In genomic region chr4:99574530-99575314, GRCh38 we compare ENCODE assay signal across 10 cellular contexts. TPM values are rescaled to one million over a fixed set of nuclear protein-coding genes. Genes with fewer than 3 reads are reported as not detected.
DNase-seq lines count a peak whose midpoint lies in the region; ATAC-seq and TF ChIP-seq lines count a peak whose summit lies in the region.
"Had no signal": no experiment of that assay in that cellular context is flagged by ENCODE, and none has a peak within 500 bp of the region (broad histone marks: within the 10 kb centered on the region; RNA-seq: fewer than 3 reads in every experiment).

TSS of gene MTTP (plus strand) at chr4:99574824. CDS start at chr4:99574910, 86 bp downstream.

- peak within 1 kb of the TSS; percentile 40; the same call in 1 of the 2 replicates for H2AFZ ChIP-seq in PC-9

- no peak within 1 kb of the TSS for H3K4me2 ChIP-seq in PC-9

- H3K9me3 ChIP-seq in PC-9 (ENCODE audit: insufficient read depth, low read depth) (no peaks in the 10 kb centered on the region), skeletal muscle tissue (ENCODE audit: control insufficient read depth in 3 of 3, low read length in 3 of 3) (no peaks in the 10 kb centered on the region), tibial nerve (no peaks in the 10 kb centered on the region), T-helper 17 cell (ENCODE audit: control insufficient read depth, low read length, poor library complexity, severe bottlenecking) (no peaks in the 10 kb centered on the region)

- H3K79me2 ChIP-seq in PC-9 (ENCODE audit: low read depth), result no peaks in the 10 kb centered on the region

- H3K27ac Mint-ChIP-seq in T-helper 17 cell, result no peak within 1 kb of the TSS
- H3K27ac Mint-ChIP-seq: activated CD4-positive, alpha-beta memory T cell treated with anti-CD3 and anti-CD28 coated beads, Interleukin-2, amount 10 ng/mL, durations not matched to agents 7 days and 5 days had no signal

- H3K4me3 Mint-ChIP-seq in T-helper 17 cell, result no peak within 1 kb of the TSS
- H3K4me3 Mint-ChIP-seq: activated CD4-positive, alpha-beta memory T cell treated with anti-CD3 and anti-CD28 coated beads, Interleukin-2, amount 10 ng/mL, durations not matched to agents 7 days and 5 days had no signal

- TF ChIP-seq CTCF in PC-9 (conservative IDR thresholded peaks at IDR 0.05) (no peak), tibial nerve (IDR thresholded peaks at IDR 0.05) (no peak), omental fat pad (IDR thresholded peaks at IDR 0.05) (no peak)

- H3F3A ChIP-seq in PC-9 (ENCODE audit: insufficient read depth, low read depth), result no peaks in the 10 kb centered on the region

- DNase-seq in PC-9 (no peak), tibial nerve (ENCODE audit: low spot score in 2 of 2) (no peak), cardiac septum (ENCODE audit: low spot score) (no peak), T-helper 17 cell (no peak), omental fat pad (ENCODE audit: low spot score) (no peak)
- DNase-seq: activated CD4-positive, alpha-beta memory T cell treated with anti-CD3 and anti-CD28 coated beads, Interleukin-2, amount 10 ng/mL, durations not matched to agents 7 days and 5 days; effector CD4-positive, alpha-beta T cell had no signal

- intact Hi-C loops in PC-9 (cut with micrococcal nuclease; ENCODE audit: unreplicated experiment) (no loop called here), cardiac septum (cut with DNase I) (no loop called here)

- no peaks in the 10 kb centered on the region for H3K4me1 ChIP-seq in PC-9 (replicated peaks; ENCODE audit: insufficient read depth)
- no peaks in the 10 kb centered on the region for H3K4me1 ChIP-seq in skeletal muscle tissue (ENCODE audit: control insufficient read depth in 3 of 3, insufficient read depth in 3 of 3, low read length in 3 of 3)
- no peaks in the 10 kb centered on the region for H3K4me1 ChIP-seq in tibial nerve

- POLR2A ChIA-PET in PC-9 (lab: Charles Lee; ENCODE audit: unreplicated experiment), result no interaction called here

- peaks cover 62% of the 10 kb centered on the region for H3K27me3 Mint-ChIP-seq in T-helper 17 cell

- H3K36me3 Mint-ChIP-seq in T-helper 17 cell (ENCODE audit: low read depth), result peaks cover 8% of the 10 kb centered on the region

- no TSS peak for BruUV-seq in PC-9 (replicated peaks; lab: Mats Ljungman, UMichigan)

- CTCF ChIA-PET in PC-9 (lab: Charles Lee), result no interaction called here

- no peaks in the 10 kb centered on the region for H3K9me2 ChIP-seq in PC-9 (ENCODE audit: insufficient read depth)

- peak within 1 kb of the TSS in 1 of 3 donors; percentile 12 for H3K9ac ChIP-seq in skeletal muscle tissue (ENCODE audit: low read depth in 1 of 3, low read length in 3 of 3)

- H3K27ac ChIP-seq in PC-9 (no peak within 1 kb of the TSS), skeletal muscle tissue (ENCODE audit: low read depth, low read length) (peak within 1 kb of the TSS; percentile 26), tibial nerve (no peak within 1 kb of the TSS)

- H3K4me3 ChIP-seq in PC-9 (no peak within 1 kb of the TSS), skeletal muscle tissue (ENCODE audit: low read length in 3 of 3) (no peak within 1 kb of the TSS), tibial nerve (no peak within 1 kb of the TSS)

- H3K4me1 Mint-ChIP-seq in T-helper 17 cell, result peaks cover 3% of the 10 kb centered on the region
- H3K4me1 Mint-ChIP-seq: activated CD4-positive, alpha-beta memory T cell treated with anti-CD3 and anti-CD28 coated beads, Interleukin-2, amount 10 ng/mL, durations not matched to agents 7 days and 5 days had no signal

- no peak for TF ChIP-seq POLR2A in tibial nerve (IDR thresholded peaks at IDR 0.05)

- H3K36me3 ChIP-seq in PC-9 (ENCODE audit: low read depth), result no peaks in the 10 kb centered on the region
- H3K36me3 ChIP-seq in skeletal muscle tissue (ENCODE audit: control insufficient read depth in 3 of 3, insufficient read depth in 3 of 3, low read length in 3 of 3), result no peaks in the 10 kb centered on the region
- no peaks in the 10 kb centered on the region for H3K36me3 ChIP-seq in tibial nerve

- no peak for TF ChIP-seq EP300 in tibial nerve (IDR thresholded peaks at IDR 0.05)

- no peaks in the 10 kb centered on the region for H3K27me3 ChIP-seq in PC-9 (ENCODE audit: insufficient read depth, low read depth)
- H3K27me3 ChIP-seq in skeletal muscle tissue (ENCODE audit: control insufficient read depth in 3 of 3, insufficient read depth in 3 of 3, low read length in 3 of 3), result no peaks in the 10 kb centered on the region
- H3K27me3 ChIP-seq in tibial nerve, result peaks cover 0 to 4% of the 10 kb centered on the region in 2 donors

- WGBS in tibial nerve, 2 donors, result 67 to 71% methylated on average over 3 of the region's 3 CpGs

- peak; percentile 89 for ATAC-seq in GM19328 (IDR thresholded peaks at IDR 0.05; ENCODE audit: unreplicated experiment)
- peak; percentile 77 for ATAC-seq in HG02943 (IDR thresholded peaks at IDR 0.05; ENCODE audit: low read depth, unreplicated experiment)
- ATAC-seq in T-helper 17 cell, result no peak
- ATAC-seq in omental fat pad (ENCODE audit: low FRiP score), result no peak

- H4K20me1 ChIP-seq in PC-9 (ENCODE audit: insufficient read depth), result no peaks in the 10 kb centered on the region

RNA-seq across cellular contexts. Expression of gene MTTP, which starts in this region (rescaled TPM):
- total RNA-seq in PC-9 (2021), result not detected in 2 replicates
- total RNA-seq in skeletal muscle tissue, result under 0.01 TPM
- total RNA-seq in tibial nerve, result under 1 TPM in 2 of 4 donors, not detected in 2; 0.22 to 0.59 TPM
- total RNA-seq in cardiac septum, result 2.0 TPM
- total RNA-seq in T-helper 17 cell, result not detected
- not detected for total RNA-seq in omental fat pad

Comparison
In these comparisons a context has a peak if more than half of its experiments do, and no peak if none do; other contexts are left out.
1. ATAC-seq: peak in GM19328 (single experiment) and HG02943 (single experiment); none in T-helper 17 cell (single experiment) and omental fat pad (single experiment).